1 cellular context compared by ENCODE assay signal in genomic region chr2:241677392-241677791, GRCh38.
TF ChIP-seq lines count a peak whose summit lies in the region.

No MANE protein-coding gene starts in this region.

TF ChIP-seq in K562, 482 proteins besides CTCF, POLR2A, EP300 and RAD21:
- TF ChIP-seq RBFOX2 (IDR thresholded peaks at IDR 0.05; ENCODE audit: low read depth, low read length) (peak; percentile 58), DEAF1 (CRISPR knock-in tag; IDR thresholded peaks at IDR 0.05) (no peak), POLR2G (IDR thresholded peaks at IDR 0.05; ENCODE audit: low read depth, low read length) (peak; percentile 57), MEIS2 (IDR thresholded peaks at IDR 0.05; ENCODE audit: partially characterized antibody) (no peak), CTBP1 (IDR thresholded peaks at IDR 0.05; ENCODE audit: borderline replicate concordance) (no peak)
